Comparison of ENCODE assay signal across 1 cellular context in the genomic region with DNA sequence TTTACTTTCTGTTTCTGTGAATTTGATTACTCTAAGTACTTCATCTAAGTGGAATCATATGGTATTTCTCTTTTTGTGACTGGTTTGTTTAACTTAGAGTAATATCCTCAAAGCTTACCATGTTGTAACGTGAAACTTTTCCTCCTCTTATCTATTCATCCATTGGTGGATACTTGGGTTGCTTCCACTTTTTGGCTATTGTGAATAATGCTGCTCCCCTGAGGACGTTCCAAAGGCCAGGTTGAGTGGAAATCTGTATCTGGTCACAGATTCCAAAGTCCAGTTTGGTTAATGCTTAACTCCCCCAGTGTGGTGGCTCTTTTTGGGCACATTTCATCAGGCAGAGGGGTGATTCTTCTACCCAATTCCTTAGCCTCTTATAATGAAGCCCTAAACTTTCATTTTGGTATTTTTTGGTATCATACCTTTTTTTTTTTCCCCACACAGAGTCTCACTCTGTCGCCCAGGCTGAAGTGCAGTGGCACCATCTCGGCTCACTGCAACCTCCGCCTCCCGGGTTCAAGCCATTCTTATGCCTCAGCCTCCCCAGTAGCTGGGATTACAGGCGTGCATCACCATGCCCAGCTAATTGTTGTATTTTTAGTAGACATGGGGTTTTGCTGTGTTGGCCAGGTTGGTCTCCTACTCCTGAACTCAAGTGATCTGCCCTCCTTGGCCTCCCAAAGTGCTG.
TF ChIP-seq lines count a peak whose summit lies in the region.

No MANE protein-coding gene starts in this region.

TF ChIP-seq in GM23338, 12 proteins besides CTCF, POLR2A, EP300 and RAD21 (continued from another document):
- TF ChIP-seq, protein P1, sequence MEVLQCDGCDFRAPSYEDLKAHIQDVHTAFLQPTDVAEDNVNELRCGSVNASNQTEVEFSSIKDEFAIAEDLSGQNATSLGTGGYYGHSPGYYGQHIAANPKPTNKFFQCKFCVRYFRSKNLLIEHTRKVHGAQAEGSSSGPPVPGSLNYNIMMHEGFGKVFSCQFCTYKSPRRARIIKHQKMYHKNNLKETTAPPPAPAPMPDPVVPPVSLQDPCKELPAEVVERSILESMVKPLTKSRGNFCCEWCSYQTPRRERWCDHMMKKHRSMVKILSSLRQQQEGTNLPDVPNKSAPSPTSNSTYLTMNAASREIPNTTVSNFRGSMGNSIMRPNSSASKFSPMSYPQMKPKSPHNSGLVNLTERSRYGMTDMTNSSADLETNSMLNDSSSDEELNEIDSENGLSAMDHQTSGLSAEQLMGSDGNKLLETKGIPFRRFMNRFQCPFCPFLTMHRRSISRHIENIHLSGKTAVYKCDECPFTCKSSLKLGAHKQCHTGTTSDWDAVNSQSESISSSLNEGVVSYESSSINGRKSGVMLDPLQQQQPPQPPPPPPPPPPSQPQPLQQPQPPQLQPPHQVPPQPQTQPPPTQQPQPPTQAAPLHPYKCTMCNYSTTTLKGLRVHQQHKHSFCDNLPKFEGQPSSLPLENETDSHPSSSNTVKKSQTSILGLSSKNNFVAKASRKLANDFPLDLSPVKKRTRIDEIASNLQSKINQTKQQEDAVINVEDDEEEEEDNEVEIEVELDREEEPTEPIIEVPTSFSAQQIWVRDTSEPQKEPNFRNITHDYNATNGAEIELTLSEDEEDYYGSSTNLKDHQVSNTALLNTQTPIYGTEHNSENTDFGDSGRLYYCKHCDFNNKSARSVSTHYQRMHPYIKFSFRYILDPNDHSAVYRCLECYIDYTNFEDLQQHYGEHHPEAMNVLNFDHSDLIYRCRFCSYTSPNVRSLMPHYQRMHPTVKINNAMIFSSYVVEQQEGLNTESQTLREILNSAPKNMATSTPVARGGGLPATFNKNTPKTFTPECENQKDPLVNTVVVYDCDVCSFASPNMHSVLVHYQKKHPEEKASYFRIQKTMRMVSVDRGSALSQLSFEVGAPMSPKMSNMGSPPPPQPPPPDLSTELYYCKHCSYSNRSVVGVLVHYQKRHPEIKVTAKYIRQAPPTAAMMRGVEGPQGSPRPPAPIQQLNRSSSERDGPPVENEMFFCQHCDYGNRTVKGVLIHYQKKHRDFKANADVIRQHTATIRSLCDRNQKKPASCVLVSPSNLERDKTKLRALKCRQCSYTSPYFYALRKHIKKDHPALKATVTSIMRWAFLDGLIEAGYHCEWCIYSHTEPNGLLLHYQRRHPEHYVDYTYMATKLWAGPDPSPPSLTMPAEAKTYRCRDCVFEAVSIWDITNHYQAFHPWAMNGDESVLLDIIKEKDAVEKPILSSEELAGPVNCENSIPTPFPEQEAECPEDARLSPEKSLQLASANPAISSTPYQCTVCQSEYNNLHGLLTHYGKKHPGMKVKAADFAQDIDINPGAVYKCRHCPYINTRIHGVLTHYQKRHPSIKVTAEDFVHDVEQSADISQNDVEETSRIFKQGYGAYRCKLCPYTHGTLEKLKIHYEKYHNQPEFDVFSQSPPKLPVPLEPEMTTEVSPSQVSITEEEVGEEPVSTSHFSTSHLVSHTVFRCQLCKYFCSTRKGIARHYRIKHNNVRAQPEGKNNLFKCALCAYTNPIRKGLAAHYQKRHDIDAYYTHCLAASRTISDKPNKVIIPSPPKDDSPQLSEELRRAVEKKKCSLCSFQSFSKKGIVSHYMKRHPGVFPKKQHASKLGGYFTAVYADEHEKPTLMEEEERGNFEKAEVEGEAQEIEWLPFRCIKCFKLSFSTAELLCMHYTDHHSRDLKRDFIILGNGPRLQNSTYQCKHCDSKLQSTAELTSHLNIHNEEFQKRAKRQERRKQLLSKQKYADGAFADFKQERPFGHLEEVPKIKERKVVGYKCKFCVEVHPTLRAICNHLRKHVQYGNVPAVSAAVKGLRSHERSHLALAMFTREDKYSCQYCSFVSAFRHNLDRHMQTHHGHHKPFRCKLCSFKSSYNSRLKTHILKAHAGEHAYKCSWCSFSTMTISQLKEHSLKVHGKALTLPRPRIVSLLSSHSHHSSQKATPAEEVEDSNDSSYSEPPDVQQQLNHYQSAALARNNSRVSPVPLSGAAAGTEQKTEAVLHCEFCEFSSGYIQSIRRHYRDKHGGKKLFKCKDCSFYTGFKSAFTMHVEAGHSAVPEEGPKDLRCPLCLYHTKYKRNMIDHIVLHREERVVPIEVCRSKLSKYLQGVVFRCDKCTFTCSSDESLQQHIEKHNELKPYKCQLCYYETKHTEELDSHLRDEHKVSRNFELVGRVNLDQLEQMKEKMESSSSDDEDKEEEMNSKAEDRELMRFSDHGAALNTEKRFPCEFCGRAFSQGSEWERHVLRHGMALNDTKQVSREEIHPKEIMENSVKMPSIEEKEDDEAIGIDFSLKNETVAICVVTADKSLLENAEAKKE (CRISPR knock-in tag; IDR thresholded peaks at IDR 0.05) = no peak
- no peak for TF ChIP-seq POLR2AphosphoS5 (IDR thresholded peaks at IDR 0.05; ENCODE audit: low read depth)
- no peak for TF ChIP-seq EZH2phosphoT487 (IDR thresholded peaks at IDR 0.05; ENCODE audit: unreplicated experiment)
- no peak for TF ChIP-seq JUNB (IDR thresholded peaks at IDR 0.05; ENCODE audit: unreplicated experiment)
- TF ChIP-seq STAT1 (IDR thresholded peaks at IDR 0.05; ENCODE audit: unreplicated experiment) = no peak
- no peak for TF ChIP-seq ZNF114 (CRISPR knock-in tag; IDR thresholded peaks at IDR 0.05)
